13 cellular contexts compared by ENCODE assay signal in the genomic region with DNA sequence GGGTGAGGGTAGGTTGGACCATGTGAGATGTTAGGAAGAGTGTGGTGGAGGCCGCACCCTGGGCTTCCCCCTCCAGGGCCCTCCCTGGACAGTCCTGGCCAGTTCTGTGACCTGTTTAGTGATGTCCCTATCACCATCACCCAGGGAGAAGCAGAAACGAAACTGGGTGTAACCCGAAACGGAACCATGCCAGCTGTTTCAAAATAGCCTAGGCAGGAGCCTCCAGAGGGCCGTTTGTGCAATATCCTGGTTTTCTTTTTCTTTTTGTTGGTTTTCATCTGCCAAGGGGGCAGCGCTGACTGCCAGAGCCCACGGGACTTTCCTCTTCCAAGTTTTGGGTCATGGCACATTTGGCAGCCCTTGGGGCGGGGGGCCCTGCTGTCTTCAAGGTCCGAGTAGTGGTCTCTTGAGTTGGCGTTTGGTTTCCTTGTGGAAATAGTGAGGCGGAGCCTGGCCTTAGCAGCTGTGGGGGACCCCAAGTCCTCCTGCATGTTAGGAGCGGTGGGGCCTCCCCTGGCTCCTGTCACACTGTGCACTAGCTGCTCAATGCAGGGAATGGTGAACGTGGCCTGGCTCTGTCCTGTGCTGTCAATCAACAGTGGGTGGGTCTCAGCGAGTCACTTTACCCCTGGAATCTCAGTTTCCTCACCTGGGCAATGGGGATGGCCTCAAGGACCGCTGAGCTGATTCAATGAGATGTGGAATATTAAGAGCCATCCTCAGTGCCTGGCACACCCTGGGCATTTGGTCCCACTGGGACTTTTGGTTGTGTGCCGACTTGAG.
DNase-seq lines count a peak whose midpoint lies in the region; ATAC-seq and TF ChIP-seq lines count a peak whose summit lies in the region.
"Had no signal": no experiment of that assay in that cellular context is flagged by ENCODE, and none has a peak within 500 bp of the region (broad histone marks: within the 10 kb centered on the region; RNA-seq: fewer than 3 reads in every experiment).

No MANE protein-coding gene starts in this region.

- DNase-seq in AG10803 (ENCODE audit: low read depth) (peak; percentile 78), NOMO-1 treated with dmso at 0.1 percent for 144 hours (lab: John Stamatoyannopoulos, UW; ENCODE audit: unreplicated experiment) (peak; percentile 91), fibroblast of mammary gland (ENCODE audit: low read depth) (peak; percentile 55), osteoblast (ENCODE audit: insufficient read length, low spot score, missing footprints) (no peak), LoVo (ENCODE audit: low spot score) (no peak)
- no peak for DNase-seq in stimulated activated effector memory CD8-positive, alpha-beta T cell treated with anti-CD3 and anti-CD28 coated beads, Interleukin-12 subunit alpha, Interleukin-12 subunit beta, amount 100 ng/mL, for 72 hours (ENCODE audit: low spot score in 2 of 2)
- DNase-seq: activated CD4-positive, CD25-positive, alpha-beta regulatory T cell treated with anti-CD3 and anti-CD28 coated beads, Interleukin-2, amount 50 U/mL, for 72 hours; CD4-positive, alpha-beta T cell; HCEC 1CT had no signal

- peak overlapping the region; percentile 28 for H3K27ac ChIP-seq in osteoblast (ENCODE audit: low read depth, low read length)
- H3K27ac ChIP-seq: hepatocyte, parathyroid adenoma had no signal

- no peaks in the 10 kb centered on the region for H3K79me2 ChIP-seq in osteoblast (ENCODE audit: insufficient read depth, low read length)
- H3K79me2 ChIP-seq: hepatocyte, parathyroid adenoma had no signal

- peaks cover 16% of the 10 kb centered on the region for H4K20me1 ChIP-seq in osteoblast (ENCODE audit: insufficient read depth, low read length)

- no peak overlapping the region for H2AFZ ChIP-seq in osteoblast (ENCODE audit: low read length)
- H2AFZ ChIP-seq: hepatocyte, parathyroid adenoma had no signal

- no peaks in the 10 kb centered on the region for H3K9me3 ChIP-seq in osteoblast (ENCODE audit: low read depth, low read length)

- ATAC-seq in activated CD4-positive, CD25-positive, alpha-beta regulatory T cell treated with anti-CD3 and anti-CD28 coated beads, Interleukin-2, amount 50 U/mL, for 24 hours: no peak
- no peak for ATAC-seq in HG02588 (IDR thresholded peaks at IDR 0.05; ENCODE audit: unreplicated experiment)
- no peak for ATAC-seq in stimulated activated effector memory CD8-positive, alpha-beta T cell treated with anti-CD3 and anti-CD28 coated beads, Interleukin-12 subunit alpha, Interleukin-12 subunit beta, amount 100 ng/mL, for 72 hours

- H3K9me3 Mint-ChIP-seq in stimulated activated effector memory CD8-positive, alpha-beta T cell treated with anti-CD3 and anti-CD28 coated beads, Interleukin-12 subunit alpha, Interleukin-12 subunit beta, amount 100 ng/mL, for 72 hours: no peaks in the 10 kb centered on the region
- H3K9me3 Mint-ChIP-seq: CD4-positive, alpha-beta T cell had no signal

- H3K4me2 ChIP-seq in osteoblast (ENCODE audit: insufficient read depth, low read length): peak overlapping the region; percentile 27
- H3K4me2 ChIP-seq: hepatocyte had no signal

- H3K36me3 ChIP-seq in osteoblast (ENCODE audit: insufficient read depth, low read length): peaks cover 32% of the 10 kb centered on the region

- H3K36me3 Mint-ChIP-seq in stimulated activated effector memory CD8-positive, alpha-beta T cell treated with anti-CD3 and anti-CD28 coated beads, Interleukin-12 subunit alpha, Interleukin-12 subunit beta, amount 100 ng/mL, for 72 hours: no peaks in the 10 kb centered on the region

- TF ChIP-seq CTCF in AG10803 (conservative IDR thresholded peaks at IDR 0.05; ENCODE audit: low read length): no peak
- no peak for TF ChIP-seq CTCF in fibroblast of mammary gland (conservative IDR thresholded peaks at IDR 0.05; ENCODE audit: control insufficient read depth, insufficient read depth, low read depth, low read length)
- no peak for TF ChIP-seq CTCF in osteoblast (IDR thresholded peaks at IDR 0.05; ENCODE audit: extremely low read depth, low read depth, low read length)

- H3K27me3 ChIP-seq in osteoblast (ENCODE audit: insufficient read depth, low read length): no peaks in the 10 kb centered on the region
- H3K27me3 ChIP-seq: hepatocyte had no signal

- no peak overlapping the region for H3K4me3 ChIP-seq in AG10803 (ENCODE audit: low read length)
- H3K4me3 ChIP-seq in fibroblast of mammary gland (ENCODE audit: control insufficient read depth, low read depth, low read length): no peak overlapping the region
- H3K4me3 ChIP-seq in osteoblast (ENCODE audit: insufficient read depth, low read length): peak overlapping the region; percentile 19
- H3K4me3 ChIP-seq: hepatocyte had no signal

- no peak overlapping the region for H3K4me3 Mint-ChIP-seq in stimulated activated effector memory CD8-positive, alpha-beta T cell treated with anti-CD3 and anti-CD28 coated beads, Interleukin-12 subunit alpha, Interleukin-12 subunit beta, amount 100 ng/mL, for 72 hours
- H3K4me3 Mint-ChIP-seq: CD4-positive, alpha-beta T cell had no signal

- no peaks in the 10 kb centered on the region for H3K4me1 Mint-ChIP-seq in stimulated activated effector memory CD8-positive, alpha-beta T cell treated with anti-CD3 and anti-CD28 coated beads, Interleukin-12 subunit alpha, Interleukin-12 subunit beta, amount 100 ng/mL, for 72 hours

- no peak overlapping the region for H3K27ac Mint-ChIP-seq in stimulated activated effector memory CD8-positive, alpha-beta T cell treated with anti-CD3 and anti-CD28 coated beads, Interleukin-12 subunit alpha, Interleukin-12 subunit beta, amount 100 ng/mL, for 72 hours
- H3K27ac Mint-ChIP-seq: CD4-positive, alpha-beta T cell had no signal

- H3K4me1 ChIP-seq in osteoblast (ENCODE audit: insufficient read depth, low read length): peaks cover 37% of the 10 kb centered on the region
- H3K4me1 ChIP-seq: parathyroid adenoma had no signal

Comparison
In these comparisons a context has a peak if more than half of its experiments do, and no peak if none do; other contexts are left out.
1. DNase-seq: peak in AG10803 (single experiment), NOMO-1 treated with dmso at 0.1 percent for 144 hours (single experiment) and fibroblast of mammary gland (single experiment); none in osteoblast (single experiment), LoVo (single experiment) and stimulated activated effector memory CD8-positive, alpha-beta T cell treated with anti-CD3 and anti-CD28 coated beads, Interleukin-12 subunit alpha, Interleukin-12 subunit beta, amount 100 ng/mL, for 72 hours (0 of 2).